Comparison of ENCODE assay signal across 24 cellular contexts in the genomic region with DNA sequence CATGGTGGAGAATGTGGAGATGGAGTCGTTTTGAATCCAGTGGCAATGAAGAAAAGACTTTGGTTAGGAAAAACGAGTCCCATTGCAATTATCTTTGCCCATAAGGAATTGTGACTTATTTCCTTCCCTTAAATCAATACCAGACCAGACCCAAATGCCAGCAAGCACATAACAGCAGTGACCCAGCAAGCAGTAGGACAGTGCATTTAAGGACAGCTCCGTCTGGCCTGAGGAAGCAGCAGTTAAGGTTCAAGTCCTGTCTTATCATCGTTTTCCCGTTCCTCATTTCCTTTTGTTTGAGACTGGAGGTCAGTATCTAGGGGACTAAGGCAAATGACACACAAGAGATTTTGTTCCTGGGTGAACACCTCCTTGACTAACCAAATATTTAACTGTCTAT.
"Had no signal": no experiment of that assay in that cellular context is flagged by ENCODE, and none has a peak within 500 bp of the region (broad histone marks: within the 10 kb centered on the region; RNA-seq: fewer than 3 reads in every experiment).

No MANE protein-coding gene starts in this region.

- FAIRE-seq: small intestine, urothelium cell line had no signal

- H3K36me3 ChIP-seq: heart right ventricle, left lung, ovary, right atrium auricular region, sigmoid colon, stomach, thyroid gland, transverse colon, upper lobe of right lung had no signal

- H3K4me1 ChIP-seq: heart right ventricle, left lung, right atrium auricular region, sigmoid colon, stomach, testis, transverse colon, upper lobe of right lung had no signal

- H3K4me3 ChIP-seq: heart right ventricle, hepatocyte, left lung, lung, mucosa of descending colon, ovary, right atrium auricular region, sigmoid colon, stomach, testis, thyroid gland, transverse colon, upper lobe of right lung had no signal

- DNase-seq: heart right ventricle; islet precursor cell; left lung; midbrain; mucosa of descending colon; naive thymus-derived CD4-positive, alpha-beta T cell; ovary; sigmoid colon; small intestine; stimulated activated CD4-positive, alpha-beta T cell treated with anti-CD3 and anti-CD28 coated beads, Interleukin-15, amount 100 ng/mL, for 24 hours; stimulated activated CD4-positive, alpha-beta T cell treated with anti-CD3 and anti-CD28 coated beads, Interleukin-2, amount 100 ng/mL, for 24 hours; stimulated activated CD4-positive, alpha-beta T cell treated with anti-CD3 and anti-CD28 coated beads, Interleukin-4, amount 100 ng/mL, for 1 hour; stimulated activated naive B cell treated with anti-CD40 and anti-IgM and Interleukin-4, amounts not matched to agents 10 μg/mL and 1 μg/mL and 100 μg/mL, for 72 hours; stimulated activated naive CD8-positive, alpha-beta T cell treated with anti-CD3 and anti-CD28 coated beads, Interleukin-15, Interleukin-2, amounts not matched to agents 100 U/mL and 50 U/mL, for 24 hours; stomach; testis; thyroid gland; transverse colon; upper lobe of right lung had no signal

- H3K9me3 ChIP-seq: heart right ventricle, left lung, mucosa of descending colon, ovary, right atrium auricular region, sigmoid colon, stomach, testis, thyroid gland, transverse colon, upper lobe of right lung had no signal

- H3K27me3 ChIP-seq: heart right ventricle, hepatocyte, left lung, ovary, right atrium auricular region, sigmoid colon, stomach, testis, thyroid gland, transverse colon, upper lobe of right lung had no signal

- H3K27ac ChIP-seq: heart right ventricle, hepatocyte, left lung, ovary, right atrium auricular region, sigmoid colon, stomach, testis, thyroid gland, transverse colon, upper lobe of right lung had no signal

- H3K79me2 ChIP-seq: hepatocyte had no signal

- H3K4me2 ChIP-seq: hepatocyte had no signal

- ATAC-seq: left lung; mucosa of descending colon; naive thymus-derived CD4-positive, alpha-beta T cell; natural killer cell treated with Interleukin-12 subunit alpha and Interleukin-12 subunit beta and Interleukin-15 and Interleukin-18, amount 100 ng/mL, for 72 hours; stimulated activated naive B cell treated with anti-CD40 and anti-IgM and Interleukin-4, amounts not matched to agents 10 μg/mL and 1 μg/mL and 100 μg/mL, for 72 hours; stimulated activated naive CD8-positive, alpha-beta T cell treated with anti-CD3 and anti-CD28 coated beads, Interleukin-15, Interleukin-2, amounts not matched to agents 100 U/mL and 50 U/mL, for 24 hours; upper lobe of right lung had no signal

- H2AFZ ChIP-seq: hepatocyte had no signal
